ENCODE assay signal across 1 cellular context in the genomic region with DNA sequence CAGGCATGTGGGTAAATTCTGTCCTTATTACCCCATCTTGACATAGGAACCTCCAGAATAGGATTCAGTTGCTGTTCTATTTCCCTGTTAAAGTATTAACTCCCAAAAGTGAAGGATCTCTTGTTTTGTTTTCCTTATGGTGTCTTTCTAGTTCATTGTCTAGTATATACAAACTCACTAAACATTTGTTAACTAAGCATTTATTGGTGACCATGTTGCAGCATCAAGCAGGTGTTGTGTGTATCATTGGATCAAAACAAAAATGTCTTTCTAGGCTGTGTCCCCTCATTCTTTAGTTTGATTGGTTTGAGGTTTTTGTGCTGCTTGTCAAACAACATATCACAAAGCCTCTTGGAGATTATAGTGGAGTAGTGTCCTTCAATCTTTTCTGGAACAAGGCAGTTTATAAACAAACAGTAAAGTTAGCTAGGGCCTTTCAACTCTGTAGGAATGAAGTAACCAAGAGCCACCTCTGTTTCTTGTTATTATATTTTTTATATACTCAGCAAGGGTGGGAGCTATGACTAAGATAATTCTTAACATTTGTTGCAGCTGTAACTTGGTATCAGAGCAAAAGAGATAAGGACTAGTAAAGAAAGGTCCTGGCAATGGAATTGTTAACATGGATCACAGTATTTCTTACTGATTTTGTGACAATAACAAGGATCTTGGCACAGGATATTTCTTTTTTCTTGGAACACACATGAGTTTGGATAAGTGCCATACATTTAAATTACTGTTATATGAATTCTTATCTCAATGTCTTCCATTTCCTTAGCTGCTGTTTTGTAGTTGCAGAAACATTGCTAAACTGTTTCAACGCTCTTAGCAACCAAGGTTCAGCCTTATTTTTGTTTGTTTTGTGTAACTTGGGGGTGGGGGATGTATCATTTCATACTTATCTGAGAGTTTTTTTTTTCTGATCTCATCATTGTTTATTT.
A peak's percentile ranks its signal among the peaks of the same experiment; 100 is the strongest.
TF ChIP-seq lines count a peak whose summit lies in the region.

No MANE protein-coding gene starts in this region.

TF ChIP-seq in K562, 482 proteins besides CTCF, POLR2A, EP300 and RAD21 (continued from another document and continues in another):
- TF ChIP-seq CUX1 (CRISPR knock-in tag; IDR thresholded peaks at IDR 0.05) (no peak), SIN3A (IDR thresholded peaks at IDR 0.05; ENCODE audit: borderline replicate concordance in 2 of 2, control insufficient read depth in 1 of 2, low read depth in 2 of 2, low read length in 2 of 2) (no peak), NR2C2 (CRISPR knock-in tag; IDR thresholded peaks at IDR 0.05) (no peak), NR2C2 (tag; IDR thresholded peaks at IDR 0.05) (peak; percentile 48), ZNF592 (IDR thresholded peaks at IDR 0.05) (0 out of 2 replicates have a peak, but pooled peaks have one; percentile 32), SLC30A9 (CRISPR knock-in tag; IDR thresholded peaks at IDR 0.05) (no peak), NFIC (IDR thresholded peaks at IDR 0.05) (peak; percentile 73), TCFL5 (CRISPR knock-in tag; conservative IDR thresholded peaks at IDR 0.05) (no peak), MEIS2 (IDR thresholded peaks at IDR 0.05; ENCODE audit: partially characterized antibody) (peak; percentile 4), RFX1 (IDR thresholded peaks at IDR 0.05) (peak; percentile 69), ZNF316 (IDR thresholded peaks at IDR 0.05) (peak; percentile 61), FOXJ2 (tag; IDR thresholded peaks at IDR 0.05) (peak; percentile 99), CBFA2T3 (IDR thresholded peaks at IDR 0.05) (peak; percentile 86), MTA3 (IDR thresholded peaks at IDR 0.05; ENCODE audit: borderline replicate concordance) (no peak), TAL1 (IDR thresholded peaks at IDR 0.05) (peak; percentile 81), HNRNPLL (IDR thresholded peaks at IDR 0.05; ENCODE audit: low read depth, low read length, poor library complexity, severe bottlenecking) (no peak), TCF3 (CRISPR knock-in tag; IDR thresholded peaks at IDR 0.05) (peak; percentile 80), ARID1B (IDR thresholded peaks at IDR 0.05) (peak; percentile 93), EP400 (IDR thresholded peaks at IDR 0.05) (0 out of 2 replicates have a peak, but pooled peaks have one; percentile 7), ZNF589 (CRISPR knock-in tag; IDR thresholded peaks at IDR 0.05; ENCODE audit: low read depth) (0 out of 2 replicates have a peak, but pooled peaks have one; percentile 16), DPF2 (IDR thresholded peaks at IDR 0.05) (peak; percentile 93), MTA1 (IDR thresholded peaks at IDR 0.05; ENCODE audit: borderline replicate concordance) (no peak), MEF2D (tag; conservative IDR thresholded peaks at IDR 0.05; ENCODE audit: low read depth) (no peak), LEF1 (IDR thresholded peaks at IDR 0.05) (0 out of 2 replicates have a peak, but pooled peaks have one; percentile 47), C11orf30 (IDR thresholded peaks at IDR 0.05; ENCODE audit: low read depth) (peak; percentile 60), AFF1 (IDR thresholded peaks at IDR 0.05; ENCODE audit: low read depth in 1 of 2, partially characterized antibody in 2 of 2) (peak in 1 of 2 experiments; percentile 48), FOXM1 (IDR thresholded peaks at IDR 0.05; ENCODE audit: low read depth) (peak; percentile 71), FOXM1 (CRISPR knock-in tag; IDR thresholded peaks at IDR 0.05; ENCODE audit: low read depth) (no peak), TBL1XR1 (IDR thresholded peaks at IDR 0.05; ENCODE audit: low read length in 2 of 2) (peak in 1 of 2 experiments; percentile 39; a peak in 1 of 4 replicates), REST (CRISPR knock-in tag; IDR thresholded peaks at IDR 0.05; ENCODE audit: low read depth) (no peak), TAF9B (IDR thresholded peaks at IDR 0.05; ENCODE audit: partially characterized antibody) (no peak), PHF8 (IDR thresholded peaks at IDR 0.05; ENCODE audit: borderline replicate concordance, low read length) (no peak), MAFG (tag; conservative IDR thresholded peaks at IDR 0.05) (peak; percentile 66), GATAD2B (IDR thresholded peaks at IDR 0.05; ENCODE audit: borderline replicate concordance) (peak; percentile 14; the same call in 1 of the 2 replicates), YY1 (IDR thresholded peaks at IDR 0.05; ENCODE audit: borderline replicate concordance in 1 of 3, control insufficient read depth in 1 of 3, extremely low read depth in 1 of 3, insufficient read depth in 3 of 3, insufficient read length in 1 of 3, insufficient replicate concordance in 2 of 3, low read depth in 1 of 3, low read length in 2 of 3) (no peak), NR2C1 (IDR thresholded peaks at IDR 0.05) (no peak), NR2C1 (tag; IDR thresholded peaks at IDR 0.05) (no peak)
- TF ChIP-seq, protein P1, sequence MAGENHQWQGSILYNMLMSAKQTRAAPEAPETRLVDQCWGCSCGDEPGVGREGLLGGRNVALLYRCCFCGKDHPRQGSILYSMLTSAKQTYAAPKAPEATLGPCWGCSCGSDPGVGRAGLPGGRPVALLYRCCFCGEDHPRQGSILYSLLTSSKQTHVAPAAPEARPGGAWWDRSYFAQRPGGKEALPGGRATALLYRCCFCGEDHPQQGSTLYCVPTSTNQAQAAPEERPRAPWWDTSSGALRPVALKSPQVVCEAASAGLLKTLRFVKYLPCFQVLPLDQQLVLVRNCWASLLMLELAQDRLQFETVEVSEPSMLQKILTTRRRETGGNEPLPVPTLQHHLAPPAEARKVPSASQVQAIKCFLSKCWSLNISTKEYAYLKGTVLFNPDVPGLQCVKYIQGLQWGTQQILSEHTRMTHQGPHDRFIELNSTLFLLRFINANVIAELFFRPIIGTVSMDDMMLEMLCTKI (IDR thresholded peaks at IDR 0.05; ENCODE audit: partially characterized antibody), result no peak
- TF ChIP-seq, protein P2, sequence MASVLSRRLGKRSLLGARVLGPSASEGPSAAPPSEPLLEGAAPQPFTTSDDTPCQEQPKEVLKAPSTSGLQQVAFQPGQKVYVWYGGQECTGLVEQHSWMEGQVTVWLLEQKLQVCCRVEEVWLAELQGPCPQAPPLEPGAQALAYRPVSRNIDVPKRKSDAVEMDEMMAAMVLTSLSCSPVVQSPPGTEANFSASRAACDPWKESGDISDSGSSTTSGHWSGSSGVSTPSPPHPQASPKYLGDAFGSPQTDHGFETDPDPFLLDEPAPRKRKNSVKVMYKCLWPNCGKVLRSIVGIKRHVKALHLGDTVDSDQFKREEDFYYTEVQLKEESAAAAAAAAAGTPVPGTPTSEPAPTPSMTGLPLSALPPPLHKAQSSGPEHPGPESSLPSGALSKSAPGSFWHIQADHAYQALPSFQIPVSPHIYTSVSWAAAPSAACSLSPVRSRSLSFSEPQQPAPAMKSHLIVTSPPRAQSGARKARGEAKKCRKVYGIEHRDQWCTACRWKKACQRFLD (CRISPR knock-in tag; IDR thresholded peaks at IDR 0.05), result no peak
